1 cellular context compared by ENCODE assay signal in the genomic region with DNA sequence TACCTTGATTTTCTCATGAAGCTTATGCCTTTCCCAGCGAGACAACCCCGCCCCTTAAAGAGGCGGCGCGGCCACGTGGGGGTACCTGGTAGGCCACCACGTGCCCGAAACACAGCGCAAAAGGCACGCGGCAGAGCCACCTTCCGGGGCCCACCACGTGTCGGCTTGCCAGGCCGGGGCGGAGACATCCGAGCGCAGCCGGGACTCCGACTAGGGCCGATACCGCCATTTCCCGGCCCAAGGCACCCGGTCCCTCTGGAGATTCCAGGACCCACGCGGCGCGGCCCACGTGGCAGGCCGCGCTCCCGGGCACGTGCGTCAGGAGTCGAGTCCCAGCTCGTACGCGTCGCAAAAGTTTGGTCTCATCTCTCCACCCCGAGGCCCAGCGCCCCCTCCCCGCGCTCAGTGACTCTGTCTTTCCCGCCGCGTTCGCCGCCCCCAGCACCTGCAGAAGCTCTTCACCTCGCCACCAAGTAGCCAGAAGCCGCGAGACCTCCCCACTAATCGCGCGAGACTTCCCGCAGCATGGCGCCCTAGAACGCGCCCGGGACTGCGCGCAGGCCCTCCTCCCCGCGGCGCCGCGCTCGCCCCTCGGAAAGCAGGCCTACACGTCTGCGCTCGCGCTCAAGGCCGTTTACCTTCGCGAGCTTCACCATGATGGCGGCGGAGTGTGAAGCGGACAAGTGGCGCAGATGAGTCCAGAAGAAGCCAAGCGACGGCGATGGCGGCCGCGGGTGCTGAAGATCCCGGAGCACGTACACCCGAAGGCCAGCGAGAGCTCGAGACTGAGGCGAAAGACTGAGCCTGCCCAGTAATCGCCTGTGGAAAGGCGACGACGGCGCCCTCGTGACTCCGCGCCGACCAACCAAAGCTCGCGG.
TF ChIP-seq lines count a peak whose summit lies in the region.

A gene with protein sequence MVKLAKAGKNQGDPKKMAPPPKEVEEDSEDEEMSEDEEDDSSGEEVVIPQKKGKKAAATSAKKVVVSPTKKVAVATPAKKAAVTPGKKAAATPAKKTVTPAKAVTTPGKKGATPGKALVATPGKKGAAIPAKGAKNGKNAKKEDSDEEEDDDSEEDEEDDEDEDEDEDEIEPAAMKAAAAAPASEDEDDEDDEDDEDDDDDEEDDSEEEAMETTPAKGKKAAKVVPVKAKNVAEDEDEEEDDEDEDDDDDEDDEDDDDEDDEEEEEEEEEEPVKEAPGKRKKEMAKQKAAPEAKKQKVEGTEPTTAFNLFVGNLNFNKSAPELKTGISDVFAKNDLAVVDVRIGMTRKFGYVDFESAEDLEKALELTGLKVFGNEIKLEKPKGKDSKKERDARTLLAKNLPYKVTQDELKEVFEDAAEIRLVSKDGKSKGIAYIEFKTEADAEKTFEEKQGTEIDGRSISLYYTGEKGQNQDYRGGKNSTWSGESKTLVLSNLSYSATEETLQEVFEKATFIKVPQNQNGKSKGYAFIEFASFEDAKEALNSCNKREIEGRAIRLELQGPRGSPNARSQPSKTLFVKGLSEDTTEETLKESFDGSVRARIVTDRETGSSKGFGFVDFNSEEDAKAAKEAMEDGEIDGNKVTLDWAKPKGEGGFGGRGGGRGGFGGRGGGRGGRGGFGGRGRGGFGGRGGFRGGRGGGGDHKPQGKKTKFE (minus strand): TSS at position 787 of the 878 bp plus-strand sequence. CDS start 131 bp downstream, at position 656.

TF ChIP-seq in HepG2, 621 proteins besides CTCF, POLR2A, EP300 and RAD21 (continued from another document and continues in another):
- TF ChIP-seq, protein P1, sequence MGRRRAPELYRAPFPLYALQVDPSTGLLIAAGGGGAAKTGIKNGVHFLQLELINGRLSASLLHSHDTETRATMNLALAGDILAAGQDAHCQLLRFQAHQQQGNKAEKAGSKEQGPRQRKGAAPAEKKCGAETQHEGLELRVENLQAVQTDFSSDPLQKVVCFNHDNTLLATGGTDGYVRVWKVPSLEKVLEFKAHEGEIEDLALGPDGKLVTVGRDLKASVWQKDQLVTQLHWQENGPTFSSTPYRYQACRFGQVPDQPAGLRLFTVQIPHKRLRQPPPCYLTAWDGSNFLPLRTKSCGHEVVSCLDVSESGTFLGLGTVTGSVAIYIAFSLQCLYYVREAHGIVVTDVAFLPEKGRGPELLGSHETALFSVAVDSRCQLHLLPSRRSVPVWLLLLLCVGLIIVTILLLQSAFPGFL (CRISPR knock-in tag; IDR thresholded peaks at IDR 0.05) = no peak; the same call in 1 of the 2 replicates
- TF ChIP-seq, protein P2, sequence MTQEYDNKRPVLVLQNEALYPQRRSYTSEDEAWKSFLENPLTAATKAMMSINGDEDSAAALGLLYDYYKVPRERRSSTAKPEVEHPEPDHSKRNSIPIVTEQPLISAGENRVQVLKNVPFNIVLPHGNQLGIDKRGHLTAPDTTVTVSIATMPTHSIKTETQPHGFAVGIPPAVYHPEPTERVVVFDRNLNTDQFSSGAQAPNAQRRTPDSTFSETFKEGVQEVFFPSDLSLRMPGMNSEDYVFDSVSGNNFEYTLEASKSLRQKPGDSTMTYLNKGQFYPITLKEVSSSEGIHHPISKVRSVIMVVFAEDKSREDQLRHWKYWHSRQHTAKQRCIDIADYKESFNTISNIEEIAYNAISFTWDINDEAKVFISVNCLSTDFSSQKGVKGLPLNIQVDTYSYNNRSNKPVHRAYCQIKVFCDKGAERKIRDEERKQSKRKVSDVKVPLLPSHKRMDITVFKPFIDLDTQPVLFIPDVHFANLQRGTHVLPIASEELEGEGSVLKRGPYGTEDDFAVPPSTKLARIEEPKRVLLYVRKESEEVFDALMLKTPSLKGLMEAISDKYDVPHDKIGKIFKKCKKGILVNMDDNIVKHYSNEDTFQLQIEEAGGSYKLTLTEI (CRISPR knock-in tag; conservative IDR thresholded peaks at IDR 0.05) = no peak; the same call in 1 of the 2 replicates
- TF ChIP-seq ZFP82 (CRISPR knock-in tag; IDR thresholded peaks at IDR 0.05; ENCODE audit: borderline replicate concordance) = peak; percentile 38; the same call in 1 of the 2 replicates
- no peak for TF ChIP-seq ZKSCAN1 (IDR thresholded peaks at IDR 0.05; ENCODE audit: low read length)
- TF ChIP-seq, protein P3, sequence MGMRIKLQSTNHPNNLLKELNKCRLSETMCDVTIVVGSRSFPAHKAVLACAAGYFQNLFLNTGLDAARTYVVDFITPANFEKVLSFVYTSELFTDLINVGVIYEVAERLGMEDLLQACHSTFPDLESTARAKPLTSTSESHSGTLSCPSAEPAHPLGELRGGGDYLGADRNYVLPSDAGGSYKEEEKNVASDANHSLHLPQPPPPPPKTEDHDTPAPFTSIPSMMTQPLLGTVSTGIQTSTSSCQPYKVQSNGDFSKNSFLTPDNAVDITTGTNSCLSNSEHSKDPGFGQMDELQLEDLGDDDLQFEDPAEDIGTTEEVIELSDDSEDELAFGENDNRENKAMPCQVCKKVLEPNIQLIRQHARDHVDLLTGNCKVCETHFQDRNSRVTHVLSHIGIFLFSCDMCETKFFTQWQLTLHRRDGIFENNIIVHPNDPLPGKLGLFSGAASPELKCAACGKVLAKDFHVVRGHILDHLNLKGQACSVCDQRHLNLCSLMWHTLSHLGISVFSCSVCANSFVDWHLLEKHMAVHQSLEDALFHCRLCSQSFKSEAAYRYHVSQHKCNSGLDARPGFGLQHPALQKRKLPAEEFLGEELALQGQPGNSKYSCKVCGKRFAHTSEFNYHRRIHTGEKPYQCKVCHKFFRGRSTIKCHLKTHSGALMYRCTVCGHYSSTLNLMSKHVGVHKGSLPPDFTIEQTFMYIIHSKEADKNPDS (CRISPR knock-in tag; IDR thresholded peaks at IDR 0.05) = no peak; the same call in 1 of the 2 replicates
- TF ChIP-seq, protein P4, sequence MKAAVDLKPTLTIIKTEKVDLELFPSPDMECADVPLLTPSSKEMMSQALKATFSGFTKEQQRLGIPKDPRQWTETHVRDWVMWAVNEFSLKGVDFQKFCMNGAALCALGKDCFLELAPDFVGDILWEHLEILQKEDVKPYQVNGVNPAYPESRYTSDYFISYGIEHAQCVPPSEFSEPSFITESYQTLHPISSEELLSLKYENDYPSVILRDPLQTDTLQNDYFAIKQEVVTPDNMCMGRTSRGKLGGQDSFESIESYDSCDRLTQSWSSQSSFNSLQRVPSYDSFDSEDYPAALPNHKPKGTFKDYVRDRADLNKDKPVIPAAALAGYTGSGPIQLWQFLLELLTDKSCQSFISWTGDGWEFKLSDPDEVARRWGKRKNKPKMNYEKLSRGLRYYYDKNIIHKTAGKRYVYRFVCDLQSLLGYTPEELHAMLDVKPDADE (CRISPR knock-in tag; IDR thresholded peaks at IDR 0.05) = peak; percentile 88
- TF ChIP-seq, protein P5, sequence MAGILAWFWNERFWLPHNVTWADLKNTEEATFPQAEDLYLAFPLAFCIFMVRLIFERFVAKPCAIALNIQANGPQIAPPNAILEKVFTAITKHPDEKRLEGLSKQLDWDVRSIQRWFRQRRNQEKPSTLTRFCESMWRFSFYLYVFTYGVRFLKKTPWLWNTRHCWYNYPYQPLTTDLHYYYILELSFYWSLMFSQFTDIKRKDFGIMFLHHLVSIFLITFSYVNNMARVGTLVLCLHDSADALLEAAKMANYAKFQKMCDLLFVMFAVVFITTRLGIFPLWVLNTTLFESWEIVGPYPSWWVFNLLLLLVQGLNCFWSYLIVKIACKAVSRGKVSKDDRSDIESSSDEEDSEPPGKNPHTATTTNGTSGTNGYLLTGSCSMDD (CRISPR knock-in tag; IDR thresholded peaks at IDR 0.05) = peak; percentile 96
- TF ChIP-seq, protein P6, sequence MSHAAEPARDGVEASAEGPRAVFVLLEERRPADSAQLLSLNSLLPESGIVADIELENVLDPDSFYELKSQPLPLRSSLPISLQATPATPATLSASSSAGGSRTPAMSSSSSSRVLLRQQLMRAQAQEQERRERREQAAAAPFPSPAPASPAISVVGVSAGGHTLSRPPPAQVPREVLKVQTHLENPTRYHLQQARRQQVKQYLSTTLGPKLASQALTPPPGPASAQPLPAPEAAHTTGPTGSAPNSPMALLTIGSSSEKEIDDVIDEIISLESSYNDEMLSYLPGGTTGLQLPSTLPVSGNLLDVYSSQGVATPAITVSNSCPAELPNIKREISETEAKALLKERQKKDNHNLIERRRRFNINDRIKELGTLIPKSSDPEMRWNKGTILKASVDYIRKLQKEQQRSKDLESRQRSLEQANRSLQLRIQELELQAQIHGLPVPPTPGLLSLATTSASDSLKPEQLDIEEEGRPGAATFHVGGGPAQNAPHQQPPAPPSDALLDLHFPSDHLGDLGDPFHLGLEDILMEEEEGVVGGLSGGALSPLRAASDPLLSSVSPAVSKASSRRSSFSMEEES (CRISPR knock-in tag; IDR thresholded peaks at IDR 0.05) = peak; percentile 86
- TF ChIP-seq, protein P7, sequence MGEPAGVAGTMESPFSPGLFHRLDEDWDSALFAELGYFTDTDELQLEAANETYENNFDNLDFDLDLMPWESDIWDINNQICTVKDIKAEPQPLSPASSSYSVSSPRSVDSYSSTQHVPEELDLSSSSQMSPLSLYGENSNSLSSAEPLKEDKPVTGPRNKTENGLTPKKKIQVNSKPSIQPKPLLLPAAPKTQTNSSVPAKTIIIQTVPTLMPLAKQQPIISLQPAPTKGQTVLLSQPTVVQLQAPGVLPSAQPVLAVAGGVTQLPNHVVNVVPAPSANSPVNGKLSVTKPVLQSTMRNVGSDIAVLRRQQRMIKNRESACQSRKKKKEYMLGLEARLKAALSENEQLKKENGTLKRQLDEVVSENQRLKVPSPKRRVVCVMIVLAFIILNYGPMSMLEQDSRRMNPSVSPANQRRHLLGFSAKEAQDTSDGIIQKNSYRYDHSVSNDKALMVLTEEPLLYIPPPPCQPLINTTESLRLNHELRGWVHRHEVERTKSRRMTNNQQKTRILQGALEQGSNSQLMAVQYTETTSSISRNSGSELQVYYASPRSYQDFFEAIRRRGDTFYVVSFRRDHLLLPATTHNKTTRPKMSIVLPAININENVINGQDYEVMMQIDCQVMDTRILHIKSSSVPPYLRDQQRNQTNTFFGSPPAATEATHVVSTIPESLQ (CRISPR knock-in tag; conservative IDR thresholded peaks at IDR 0.05) = peak; percentile 91; the same call in 1 of the 2 replicates
- peak; percentile 96 for TF ChIP-seq ZNF781 (CRISPR knock-in tag; IDR thresholded peaks at IDR 0.05; ENCODE audit: borderline replicate concordance, not compliant biosample characterization)
- peak; percentile 70 for TF ChIP-seq RFX5 (IDR thresholded peaks at IDR 0.05; ENCODE audit: low read depth, low read length)
- no peak for TF ChIP-seq NCOR1 (IDR thresholded peaks at IDR 0.05; ENCODE audit: borderline replicate concordance, low read length)
- peak; percentile 68 for TF ChIP-seq RARA (CRISPR knock-in tag; IDR thresholded peaks at IDR 0.05)
- TF ChIP-seq NCOA5 (CRISPR knock-in tag; IDR thresholded peaks at IDR 0.05) = no peak; the same call in 1 of the 2 replicates
- no peak for TF ChIP-seq SYNCRIP (IDR thresholded peaks at IDR 0.05; ENCODE audit: insufficient read depth, low read depth, low read length)
- peak; percentile 98 for TF ChIP-seq ZNF737 (CRISPR knock-in tag; IDR thresholded peaks at IDR 0.05; ENCODE audit: borderline replicate concordance)
- 0 out of 2 replicates have a peak, but pooled peaks have one; percentile 34 for TF ChIP-seq ZNF367 (CRISPR knock-in tag; IDR thresholded peaks at IDR 0.05; ENCODE audit: borderline replicate concordance)
- peak; percentile 46 for TF ChIP-seq RBM22 (optimal IDR thresholded peaks at IDR 0.05; ENCODE audit: low read length)
- TF ChIP-seq, protein P8, sequence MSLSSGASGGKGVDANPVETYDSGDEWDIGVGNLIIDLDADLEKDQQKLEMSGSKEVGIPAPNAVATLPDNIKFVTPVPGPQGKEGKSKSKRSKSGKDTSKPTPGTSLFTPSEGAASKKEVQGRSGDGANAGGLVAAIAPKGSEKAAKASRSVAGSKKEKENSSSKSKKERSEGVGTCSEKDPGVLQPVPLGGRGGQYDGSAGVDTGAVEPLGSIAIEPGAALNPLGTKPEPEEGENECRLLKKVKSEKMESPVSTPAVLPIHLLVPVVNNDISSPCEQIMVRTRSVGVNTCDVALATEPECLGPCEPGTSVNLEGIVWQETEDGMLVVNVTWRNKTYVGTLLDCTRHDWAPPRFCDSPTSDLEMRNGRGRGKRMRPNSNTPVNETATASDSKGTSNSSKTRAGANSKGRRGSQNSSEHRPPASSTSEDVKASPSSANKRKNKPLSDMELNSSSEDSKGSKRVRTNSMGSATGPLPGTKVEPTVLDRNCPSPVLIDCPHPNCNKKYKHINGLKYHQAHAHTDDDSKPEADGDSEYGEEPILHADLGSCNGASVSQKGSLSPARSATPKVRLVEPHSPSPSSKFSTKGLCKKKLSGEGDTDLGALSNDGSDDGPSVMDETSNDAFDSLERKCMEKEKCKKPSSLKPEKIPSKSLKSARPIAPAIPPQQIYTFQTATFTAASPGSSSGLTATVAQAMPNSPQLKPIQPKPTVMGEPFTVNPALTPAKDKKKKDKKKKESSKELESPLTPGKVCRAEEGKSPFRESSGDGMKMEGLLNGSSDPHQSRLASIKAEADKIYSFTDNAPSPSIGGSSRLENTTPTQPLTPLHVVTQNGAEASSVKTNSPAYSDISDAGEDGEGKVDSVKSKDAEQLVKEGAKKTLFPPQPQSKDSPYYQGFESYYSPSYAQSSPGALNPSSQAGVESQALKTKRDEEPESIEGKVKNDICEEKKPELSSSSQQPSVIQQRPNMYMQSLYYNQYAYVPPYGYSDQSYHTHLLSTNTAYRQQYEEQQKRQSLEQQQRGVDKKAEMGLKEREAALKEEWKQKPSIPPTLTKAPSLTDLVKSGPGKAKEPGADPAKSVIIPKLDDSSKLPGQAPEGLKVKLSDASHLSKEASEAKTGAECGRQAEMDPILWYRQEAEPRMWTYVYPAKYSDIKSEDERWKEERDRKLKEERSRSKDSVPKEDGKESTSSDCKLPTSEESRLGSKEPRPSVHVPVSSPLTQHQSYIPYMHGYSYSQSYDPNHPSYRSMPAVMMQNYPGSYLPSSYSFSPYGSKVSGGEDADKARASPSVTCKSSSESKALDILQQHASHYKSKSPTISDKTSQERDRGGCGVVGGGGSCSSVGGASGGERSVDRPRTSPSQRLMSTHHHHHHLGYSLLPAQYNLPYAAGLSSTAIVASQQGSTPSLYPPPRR (CRISPR knock-in tag; IDR thresholded peaks at IDR 0.05; ENCODE audit: borderline replicate concordance) = peak; percentile 68; the same call in 1 of the 2 replicates
- TF ChIP-seq, protein P9, sequence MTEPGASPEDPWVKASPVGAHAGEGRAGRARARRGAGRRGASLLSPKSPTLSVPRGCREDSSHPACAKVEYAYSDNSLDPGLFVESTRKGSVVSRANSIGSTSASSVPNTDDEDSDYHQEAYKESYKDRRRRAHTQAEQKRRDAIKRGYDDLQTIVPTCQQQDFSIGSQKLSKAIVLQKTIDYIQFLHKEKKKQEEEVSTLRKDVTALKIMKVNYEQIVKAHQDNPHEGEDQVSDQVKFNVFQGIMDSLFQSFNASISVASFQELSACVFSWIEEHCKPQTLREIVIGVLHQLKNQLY (CRISPR knock-in tag; IDR thresholded peaks at IDR 0.05) = peak; percentile 54; the same call in 1 of the 2 replicates
- no peak; the same call in none of the 2 replicates for TF ChIP-seq ELF1 (CRISPR knock-in tag; IDR thresholded peaks at IDR 0.05)
- TF ChIP-seq ARNTL (CRISPR knock-in tag; IDR thresholded peaks at IDR 0.05) = peak; percentile 92
- TF ChIP-seq, protein P10, sequence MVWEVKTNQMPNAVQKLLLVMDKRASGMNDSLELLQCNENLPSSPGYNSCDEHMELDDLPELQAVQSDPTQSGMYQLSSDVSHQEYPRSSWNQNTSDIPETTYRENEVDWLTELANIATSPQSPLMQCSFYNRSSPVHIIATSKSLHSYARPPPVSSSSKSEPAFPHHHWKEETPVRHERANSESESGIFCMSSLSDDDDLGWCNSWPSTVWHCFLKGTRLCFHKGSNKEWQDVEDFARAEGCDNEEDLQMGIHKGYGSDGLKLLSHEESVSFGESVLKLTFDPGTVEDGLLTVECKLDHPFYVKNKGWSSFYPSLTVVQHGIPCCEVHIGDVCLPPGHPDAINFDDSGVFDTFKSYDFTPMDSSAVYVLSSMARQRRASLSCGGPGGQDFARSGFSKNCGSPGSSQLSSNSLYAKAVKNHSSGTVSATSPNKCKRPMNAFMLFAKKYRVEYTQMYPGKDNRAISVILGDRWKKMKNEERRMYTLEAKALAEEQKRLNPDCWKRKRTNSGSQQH (CRISPR knock-in tag; IDR thresholded peaks at IDR 0.05; ENCODE audit: low read depth) = peak; percentile 82
- TF ChIP-seq ZNF354B (CRISPR knock-in tag; IDR thresholded peaks at IDR 0.05) = peak; percentile 89; the same call in 1 of the 2 replicates
